14 cellular contexts compared by ENCODE assay signal in the genomic region with DNA sequence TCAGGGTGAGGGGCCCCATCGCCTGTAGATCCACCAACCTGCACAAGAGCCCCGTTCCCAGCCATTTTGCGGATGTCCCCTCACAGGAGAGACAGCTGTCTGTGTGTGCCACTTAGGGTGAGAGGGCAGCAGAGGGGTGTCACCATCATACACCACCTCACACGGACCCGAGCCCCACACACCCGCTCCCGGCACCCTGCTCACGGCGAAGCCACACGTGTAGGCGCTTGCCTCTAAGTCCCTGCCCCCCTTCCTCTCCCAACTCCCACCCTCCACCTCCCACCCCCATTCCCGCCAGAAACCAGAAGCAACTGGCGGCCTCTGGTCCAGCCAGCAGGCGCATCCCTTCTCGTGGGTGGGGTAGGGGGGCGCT. TPM values are rescaled to one million over a fixed set of nuclear protein-coding genes. Genes with fewer than 3 reads are reported as not detected.
A peak's percentile ranks its signal among the peaks of the same experiment; 100 is the strongest.
DNase-seq lines count a peak whose midpoint lies in the region; ATAC-seq and TF ChIP-seq lines count a peak whose summit lies in the region.
"Had no signal": no experiment of that assay in that cellular context is flagged by ENCODE, and none has a peak within 500 bp of the region (broad histone marks: within the 10 kb centered on the region; RNA-seq: fewer than 3 reads in every experiment).

No MANE protein-coding gene starts in this region.

- peaks cover 45% of the 10 kb centered on the region for H3K27me3 ChIP-seq in HUES64 (ENCODE audit: insufficient read depth, low read length)
- H3K27me3 ChIP-seq in dorsolateral prefrontal cortex, result peaks cover 0 to 5% (median 0%) of the 10 kb centered on the region in 45 donors
- H3K27me3 ChIP-seq in neuronal stem cell (ENCODE audit: control insufficient read depth in 3 of 3, insufficient read depth in 3 of 3, low read depth in 1 of 3, low read length in 3 of 3), result peaks cover 0 to 18% (median 0%) of the 10 kb centered on the region in 3 experiments
- peaks cover 74% of the 10 kb centered on the region for H3K27me3 ChIP-seq in suprapubic skin

- H3K4me3 ChIP-seq in HUES64 (ENCODE audit: low read length) (peak overlapping the region; percentile 42), dorsolateral prefrontal cortex (peak overlapping the region in 58 of 59 donors; percentile 29 to 80 (median 67)), neuronal stem cell (ENCODE audit: low read length in 2 of 2) (peak overlapping the region in 1 of 2 donors; percentile 82), suprapubic skin (no peak overlapping the region)
- H3K4me3 ChIP-seq: lower lobe of right lung had no signal

- no peak for TF ChIP-seq EP300 in suprapubic skin (IDR thresholded peaks at IDR 0.05)

- peak overlapping the region; percentile 48 for H3K23ac ChIP-seq in neuronal stem cell (ENCODE audit: low read depth, low read length, poor library complexity)

- no peak overlapping the region for H2BK15ac ChIP-seq in neuronal stem cell (ENCODE audit: low read length)

- no peak for ATAC-seq in stimulated activated naive CD8-positive, alpha-beta T cell treated with anti-CD3 and anti-CD28 coated beads, Interleukin-15, Interleukin-2, amounts not matched to agents 100 U/mL and 50 U/mL, for 24 hours
- ATAC-seq: lower lobe of right lung had no signal

- H3K14ac ChIP-seq in neuronal stem cell (ENCODE audit: low read length), result no peak overlapping the region

- intact Hi-C loops in dorsolateral prefrontal cortex (cut with DNase I), result loop anchor here (2.0 to 5.0 kb wide), 4 partner anchors 17 to 321 kb away; a partner anchor contains a TSS

- 6% methylated on average over 11 of the region's 16 CpGs for WGBS in HUES64
- no CpG with 5 or more reads among the region's 16 CpGs for WGBS in neuronal stem cell (ENCODE audit: extremely low coverage in 2 of 2, insufficient read length in 2 of 2, insufficient replicate concordance in 1 of 2), 2 donors
- 21% methylated on average over 14 of the region's 16 CpGs for WGBS in suprapubic skin

- H3K79me1 ChIP-seq in neuronal stem cell (ENCODE audit: low read depth, low read length), result peaks cover 10% of the 10 kb centered on the region

- peak overlapping the region; percentile 37; the same call in 1 of the 2 replicates for H3K27ac ChIP-seq in HUES64 (ENCODE audit: low read depth, low read length)
- H3K27ac ChIP-seq in dorsolateral prefrontal cortex, result peak overlapping the region in 41 of 59 donors; percentile 12 to 91 (median 71)
- H3K27ac ChIP-seq in neuronal stem cell (replicated peaks; ENCODE audit: low read length), result no peak overlapping the region
- no peak overlapping the region for H3K27ac ChIP-seq in suprapubic skin
- H3K27ac ChIP-seq: esophagus muscularis mucosa, lower lobe of right lung, neutrophil had no signal

- DNase-seq in NCI-H82 (lab: John Stamatoyannopoulos, UW) (peak; percentile 77), NCI-H82 treated with DMSO at 0.1 percent for 48 hours (lab: John Stamatoyannopoulos, UW; ENCODE audit: unreplicated experiment) (no peak), dorsolateral prefrontal cortex (no peak), neuronal stem cell (ENCODE audit: low spot score) (no peak), germinal center (ENCODE audit: low spot score) (no peak), suprapubic skin (ENCODE audit: low spot score in 2 of 2) (no peak)
- no peak for DNase-seq in stimulated activated naive CD8-positive, alpha-beta T cell treated with anti-CD3 and anti-CD28 coated beads, Interleukin-15, Interleukin-2, amounts not matched to agents 100 U/mL and 50 U/mL, for 24 hours
- DNase-seq: activated CD4-positive, CD25-positive, alpha-beta regulatory T cell; lower lobe of right lung; NCI-H2029 had no signal

- TF ChIP-seq CTCF in dorsolateral prefrontal cortex (IDR thresholded peaks at IDR 0.05 in 54 of 56, conservative IDR thresholded peaks at IDR 0.05 in 2 of 56; ENCODE audit: low read depth in 1 of 56, partially characterized antibody in 56 of 56) (no peak), suprapubic skin (IDR thresholded peaks at IDR 0.05) (no peak)

- no peak for TF ChIP-seq POLR2A in suprapubic skin (IDR thresholded peaks at IDR 0.05)

- H2BK5ac ChIP-seq in neuronal stem cell (ENCODE audit: low read length), result peak overlapping the region; percentile 83

- no peaks in the 10 kb centered on the region for H3K36me3 ChIP-seq in HUES64 (ENCODE audit: insufficient read depth, low read length)
- H3K36me3 ChIP-seq in neuronal stem cell (replicated peaks in 1 of 2; ENCODE audit: control insufficient read depth in 2 of 2, insufficient read depth in 2 of 2, low read length in 2 of 2), result no peaks in the 10 kb centered on the region
- no peaks in the 10 kb centered on the region for H3K36me3 ChIP-seq in suprapubic skin
- H3K36me3 ChIP-seq: esophagus muscularis mucosa, lower lobe of right lung, neutrophil had no signal

- H4K8ac ChIP-seq in neuronal stem cell (ENCODE audit: low read depth, low read length), result no peak overlapping the region

- H3K9ac ChIP-seq in HUES64 (ENCODE audit: low read depth, low read length) (peak overlapping the region; percentile 60; the same call in 1 of the 2 replicates), neuronal stem cell (ENCODE audit: low read depth, low read length, poor library complexity) (peak overlapping the region; percentile 78)

- H3K9me3 ChIP-seq in HUES64 (ENCODE audit: insufficient read depth, low read depth, low read length), result no peaks in the 10 kb centered on the region
- H3K9me3 ChIP-seq in neuronal stem cell (replicated peaks in 1 of 2; ENCODE audit: control insufficient read depth in 2 of 2, insufficient read depth in 1 of 2, low read depth in 1 of 2, low read length in 2 of 2), result peaks cover 0 to 1% of the 10 kb centered on the region in 2 donors
- no peaks in the 10 kb centered on the region for H3K9me3 ChIP-seq in suprapubic skin
- H3K9me3 ChIP-seq: esophagus muscularis mucosa, lower lobe of right lung, neutrophil, SK-N-SH had no signal

- no peak overlapping the region for H2BK120ac ChIP-seq in neuronal stem cell (ENCODE audit: low read depth, low read length)

- peak overlapping the region; percentile 63 for H2AFZ ChIP-seq in neuronal stem cell (ENCODE audit: low read length)

- peak overlapping the region; percentile 92 for H3K18ac ChIP-seq in neuronal stem cell (ENCODE audit: low read length)

- H3K4ac ChIP-seq in neuronal stem cell (ENCODE audit: low read length), result no peak overlapping the region

- peak overlapping the region; percentile 96 for H2AK5ac ChIP-seq in neuronal stem cell (ENCODE audit: low read depth, low read length)

- peak overlapping the region; percentile 93 for H3K4me2 ChIP-seq in neuronal stem cell (ENCODE audit: insufficient read depth, low read length, poor library complexity, severe bottlenecking)

- no peak overlapping the region for H2BK12ac ChIP-seq in neuronal stem cell (ENCODE audit: low read length)

- no peak overlapping the region for H4K91ac ChIP-seq in neuronal stem cell (ENCODE audit: low read depth, low read length, poor library complexity)

- H3K4me1 ChIP-seq in HUES64 (ENCODE audit: insufficient read depth, low read length), result peaks cover 12% of the 10 kb centered on the region; the same call in 1 of the 2 replicates
- H3K4me1 ChIP-seq in neuronal stem cell (ENCODE audit: control insufficient read depth in 2 of 2, insufficient read depth in 1 of 2, low read depth in 1 of 2, low read length in 2 of 2), result peaks cover 15 to 19% of the 10 kb centered on the region in 2 donors
- H3K4me1 ChIP-seq in suprapubic skin, result peaks cover 32% of the 10 kb centered on the region

RNA-seq across cellular contexts. Expression of a gene that starts 4.0 kb away (rescaled TPM):
- 10.9 TPM for polyA plus RNA-seq in HUES64 (2013, experiment 1 of 2)
- 7.2 TPM for polyA plus RNA-seq in HUES64 (2013, experiment 2 of 2)
- 10 to 100 TPM; 22.0 to 91.2 (median 57.5) TPM for total RNA-seq in dorsolateral prefrontal cortex
- 8.0 TPM for polyA plus RNA-seq in neuronal stem cell (2013, experiment 1 of 2)
- 7.2 TPM for polyA plus RNA-seq in neuronal stem cell (2013, experiment 2 of 2)
- 1 to 10 TPM in 1 of 4 donors, not detected in 3; 1.1 TPM for total RNA-seq in suprapubic skin
- total RNA-seq: lower lobe of right lung had no signal

RNA-seq across cellular contexts. Expression of a gene that starts 28.2 kb away (rescaled TPM):
- 4.4 TPM for polyA plus RNA-seq in HUES64 (2013, experiment 1 of 2)
- 7.0 TPM for polyA plus RNA-seq in HUES64 (2013, experiment 2 of 2)
- total RNA-seq in dorsolateral prefrontal cortex, result 100 to 1,000 TPM in 57 of 120 experiments, 10 to 100 TPM in 63; 17.4 to 465 (median 98.7) TPM
- polyA plus RNA-seq in neuronal stem cell (2013, experiment 1 of 2), result 8.9 TPM
- polyA plus RNA-seq in neuronal stem cell (2013, experiment 2 of 2), result 8.3 TPM
- total RNA-seq in suprapubic skin, result 10 to 100 TPM in 1 of 4 donors, 1 to 10 TPM in 3; 2.3 to 13.3 (median 7.7) TPM

RNA-seq across cellular contexts. Expression of a gene that starts 36.4 kb away (rescaled TPM):
- 158 TPM for polyA plus RNA-seq in HUES64 (2013, experiment 1 of 2)
- polyA plus RNA-seq in HUES64 (2013, experiment 2 of 2), result 161 TPM
- total RNA-seq in dorsolateral prefrontal cortex, result 100 to 1,000 TPM in 44 of 120 experiments, 10 to 100 TPM in 76; 41.9 to 135 (median 92.4) TPM
- polyA plus RNA-seq in neuronal stem cell (2013, experiment 1 of 2), result 42.1 TPM
- polyA plus RNA-seq in neuronal stem cell (2013, experiment 2 of 2), result 42.3 TPM
- 100 to 1,000 TPM; 359 to 639 (median 494) TPM for total RNA-seq in suprapubic skin

Comparison
In these comparisons a context has a peak if more than half of its experiments do, and no peak if none do; other contexts are left out.
1. H3K27ac ChIP-seq: peak in HUES64 (single experiment) and dorsolateral prefrontal cortex (41 of 59); none in neuronal stem cell (single experiment) and suprapubic skin (single experiment).
2. RNA of a gene that starts 4.0 kb away (total RNA-seq): 22.0 to 91.2 TPM in dorsolateral prefrontal cortex; 1.1 TPM in suprapubic skin; every median in the first group is over 10 times any median in the second.